In the genomic region with DNA sequence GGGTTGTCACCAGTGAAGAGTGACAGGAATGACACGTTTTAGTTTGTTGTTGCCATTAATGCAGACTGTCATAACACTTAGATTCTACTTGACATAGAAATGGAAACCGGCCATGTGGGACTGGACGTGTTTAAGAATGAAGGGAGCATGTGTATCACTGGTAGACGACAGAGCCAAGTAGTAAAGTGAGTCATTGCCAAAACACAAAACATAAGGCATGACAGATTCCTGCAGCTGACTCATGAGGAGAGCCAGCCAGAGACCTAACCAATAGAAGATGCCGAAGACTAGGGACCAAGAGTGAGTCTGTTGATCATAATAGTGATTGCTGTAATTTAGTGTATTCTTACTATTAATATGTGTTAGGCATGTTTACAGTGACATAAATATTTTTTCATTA, we compare ENCODE assay signal across 15 cellular contexts.
DNase-seq lines count a peak whose midpoint lies in the region; ATAC-seq, FAIRE-seq and TF ChIP-seq lines count a peak whose summit lies in the region.
"Had no signal": no experiment of that assay in that cellular context is flagged by ENCODE, and none has a peak within 500 bp of the region (broad histone marks: within the 10 kb centered on the region; RNA-seq: fewer than 3 reads in every experiment).

No MANE protein-coding gene starts in this region.

- H3K4me3 Mint-ChIP-seq in CD8-positive, alpha-beta T cell, result no peak overlapping the region
- H3K4me3 Mint-ChIP-seq: H9 had no signal

- no peak overlapping the region for H3K27ac ChIP-seq in mammary epithelial cell (ENCODE audit: insufficient read depth, low read depth, low read length)
- no peak overlapping the region for H3K27ac ChIP-seq in mesenchymal stem cell (ENCODE audit: low read length, poor library complexity, severe bottlenecking)
- no peak overlapping the region for H3K27ac ChIP-seq in CD8-positive, alpha-beta T cell (ENCODE audit: low read depth, low read length)
- H3K27ac ChIP-seq: HL-60, sigmoid colon had no signal

- no peaks in the 10 kb centered on the region for H3K4me1 ChIP-seq in mammary epithelial cell (ENCODE audit: insufficient read depth, low read length)
- H3K4me1 ChIP-seq in mesenchymal stem cell (ENCODE audit: control insufficient read depth, insufficient read depth, low read depth, low read length), result no peaks in the 10 kb centered on the region
- H3K4me1 ChIP-seq in CD8-positive, alpha-beta T cell (ENCODE audit: insufficient read depth, low read length), result no peaks in the 10 kb centered on the region

- no peak overlapping the region for H4K8ac ChIP-seq in mesenchymal stem cell (ENCODE audit: low read length)

- H3K4ac ChIP-seq in mesenchymal stem cell (ENCODE audit: low read depth in 1 of 2, low read length in 2 of 2), result no peak overlapping the region

- H3K27me3 Mint-ChIP-seq in CD8-positive, alpha-beta T cell (ENCODE audit: low read depth), result peaks cover 3% of the 10 kb centered on the region

- in situ Hi-C loops in mammary epithelial cell (cut with MboI; ENCODE audit: low sequenced_read_pairs in 2 of 2), result no loop called here

- POLR2A ChIA-PET in CD8-positive, alpha-beta T cell (lab: Charles Lee), result no interaction called here

- H3K79me2 ChIP-seq in mammary epithelial cell (ENCODE audit: insufficient read depth, low read length), result no peaks in the 10 kb centered on the region

- no peak for FAIRE-seq in GM12892 (lab: Jason Lieb, UNC)

- H3K4me3 ChIP-seq in mammary epithelial cell (replicated peaks in 1 of 3; ENCODE audit: insufficient read depth in 1 of 3, low read depth in 2 of 3, low read length in 3 of 3) (no peak overlapping the region), mesenchymal stem cell (ENCODE audit: insufficient read depth in 1 of 2, low read depth in 1 of 2, low read length in 2 of 2) (no peak overlapping the region)
- no peak overlapping the region for H3K4me3 ChIP-seq in CD8-positive, alpha-beta T cell (ENCODE audit: low read depth, low read length)
- H3K4me3 ChIP-seq: sigmoid colon had no signal

- TF ChIP-seq POLR2A in GM12892 (IDR thresholded peaks at IDR 0.05; ENCODE audit: low read depth, low read length), result no peak

- no peak for TF ChIP-seq CTCF in mammary epithelial cell (conservative IDR thresholded peaks at IDR 0.05 in 1 of 2, IDR thresholded peaks at IDR 0.05 in 1 of 2; ENCODE audit: extremely low read depth in 1 of 2, insufficient read depth in 1 of 2, low read depth in 1 of 2, low read length in 2 of 2)
- no peak for TF ChIP-seq CTCF in CD8-positive, alpha-beta T cell (IDR thresholded peaks at IDR 0.05)

- no peak overlapping the region for H2BK12ac ChIP-seq in mesenchymal stem cell (ENCODE audit: low read length in 2 of 2)

- no peak for ATAC-seq in GM21737 (IDR thresholded peaks at IDR 0.05; ENCODE audit: unreplicated experiment)
- ATAC-seq in CD8-positive, alpha-beta T cell, result no peak

- no peaks in the 10 kb centered on the region for H3K9me3 ChIP-seq in mammary epithelial cell (replicated peaks; ENCODE audit: insufficient read depth, low read length)
- H3K9me3 ChIP-seq in mesenchymal stem cell (ENCODE audit: control insufficient read depth, low read length), result no peaks in the 10 kb centered on the region
- H3K9me3 ChIP-seq in CD8-positive, alpha-beta T cell (ENCODE audit: low read length), result no peaks in the 10 kb centered on the region
- H3K9me3 ChIP-seq: sigmoid colon had no signal

- no peak overlapping the region for H3K23ac ChIP-seq in mesenchymal stem cell (ENCODE audit: low read length in 2 of 2)

- no peak overlapping the region for H4K91ac ChIP-seq in mesenchymal stem cell (ENCODE audit: low read length)

- H2AFZ ChIP-seq in mammary epithelial cell (ENCODE audit: low read depth, low read length) (no peak overlapping the region), mesenchymal stem cell (ENCODE audit: low read depth, low read length) (no peak overlapping the region)

- peak; percentile 66 for DNase-seq in Ammon's horn (ENCODE audit: low spot score)
- DNase-seq in LHCN-M2 (ENCODE audit: low read depth), result peak; percentile 81
- peak; percentile 72 for DNase-seq in mammary epithelial cell
- DNase-seq in mesenchymal stem cell, result peak; percentile 31
- DNase-seq in CD8-positive, alpha-beta T cell, result no peak
- DNase-seq in iPS-NIHi7 (ENCODE audit: extremely low spot score), result no peak
- no peak for DNase-seq in GM12892 (ENCODE audit: insufficient read length)
- DNase-seq: activated CD4-positive, CD25-positive, alpha-beta regulatory T cell; activated naive CD4-positive, alpha-beta T cell; DMS79; effector CD8-positive, alpha-beta T cell; H9; sigmoid colon had no signal

- H3K9ac ChIP-seq in mammary epithelial cell (ENCODE audit: insufficient read depth, low read length) (no peak overlapping the region), mesenchymal stem cell (ENCODE audit: low read length) (no peak overlapping the region)

- no peak overlapping the region for H2BK5ac ChIP-seq in mesenchymal stem cell (ENCODE audit: low read depth, low read length, poor library complexity, severe bottlenecking)

- no peak overlapping the region for H3K14ac ChIP-seq in mesenchymal stem cell (ENCODE audit: low read length in 2 of 2)

- H3K18ac ChIP-seq in mesenchymal stem cell (ENCODE audit: low read depth in 1 of 2, low read length in 2 of 2), result no peak overlapping the region

- 16% methylated on average over 5 of the region's 5 CpGs for WGBS in mammary epithelial cell (ENCODE audit: low coverage, missing lambda C conversion rate)
- 9% methylated on average over 5 of the region's 5 CpGs for WGBS in mesenchymal stem cell

- H3K36me3 ChIP-seq in mammary epithelial cell (ENCODE audit: insufficient read depth, low read length), result no peaks in the 10 kb centered on the region
- no peaks in the 10 kb centered on the region for H3K36me3 ChIP-seq in mesenchymal stem cell (ENCODE audit: control insufficient read depth in 1 of 2, insufficient read depth in 2 of 2, low read depth in 1 of 2, low read length in 2 of 2)
- H3K36me3 ChIP-seq in CD8-positive, alpha-beta T cell (ENCODE audit: insufficient read depth, low read length), result no peaks in the 10 kb centered on the region
- H3K36me3 ChIP-seq: sigmoid colon had no signal

- H3K4me1 Mint-ChIP-seq in CD8-positive, alpha-beta T cell (ENCODE audit: low read depth), result no peaks in the 10 kb centered on the region

- no TSS peak for BruUV-seq in mammary epithelial cell (replicated peaks; lab: Mats Ljungman, UMichigan)

- no peaks in the 10 kb centered on the region for H3K36me3 Mint-ChIP-seq in CD8-positive, alpha-beta T cell

- peaks cover 6% of the 10 kb centered on the region for H3K9me3 Mint-ChIP-seq in CD8-positive, alpha-beta T cell
- H3K9me3 Mint-ChIP-seq: H9 had no signal

- H3K79me1 ChIP-seq in mesenchymal stem cell (replicated peaks; ENCODE audit: low read length, poor library complexity, severe bottlenecking), result no peaks in the 10 kb centered on the region

- CTCF ChIA-PET in mammary epithelial cell (lab: Charles Lee; ENCODE audit: low non-redundant PET), result no interaction called here
- CTCF ChIA-PET in CD8-positive, alpha-beta T cell (lab: Charles Lee), result no interaction called here

- no peak overlapping the region for H2AK5ac ChIP-seq in mesenchymal stem cell (ENCODE audit: low read length, severe bottlenecking)

- dilution Hi-C loops in mammary epithelial cell (cut with HindIII; ENCODE audit: low sequenced_read_pairs), result no loop called here

- H4K20me1 ChIP-seq in mammary epithelial cell (ENCODE audit: insufficient read depth, low read length), result no peaks in the 10 kb centered on the region

- H3K27ac Mint-ChIP-seq in CD8-positive, alpha-beta T cell, result no peak overlapping the region
- H3K27ac Mint-ChIP-seq: H9 had no signal

- intact Hi-C loops in mammary epithelial cell (cut with micrococcal nuclease), result no loop called here
- intact Hi-C loops in CD8-positive, alpha-beta T cell (cut with DNase I, micrococcal nuclease), result no loop called here

- H3K4me2 ChIP-seq in mammary epithelial cell (ENCODE audit: insufficient read depth, low read depth, low read length) (no peak overlapping the region), mesenchymal stem cell (ENCODE audit: low read length, poor library complexity, severe bottlenecking) (no peak overlapping the region)

- no peaks in the 10 kb centered on the region for H3K27me3 ChIP-seq in mammary epithelial cell (ENCODE audit: insufficient read depth, low read length)
- peaks cover 0 to 8% of the 10 kb centered on the region in 2 experiments for H3K27me3 ChIP-seq in mesenchymal stem cell (ENCODE audit: control insufficient read depth in 1 of 2, insufficient read depth in 1 of 2, low read length in 2 of 2)
- no peaks in the 10 kb centered on the region for H3K27me3 ChIP-seq in CD8-positive, alpha-beta T cell (ENCODE audit: insufficient read depth, low read length)
- H3K27me3 ChIP-seq: sigmoid colon had no signal

- H2BK120ac ChIP-seq in mesenchymal stem cell (ENCODE audit: low read depth, low read length), result no peak overlapping the region

- no peak overlapping the region for H2BK15ac ChIP-seq in mesenchymal stem cell (ENCODE audit: low read depth, poor library complexity, severe bottlenecking)

Comparison
In these comparisons a context has a peak if more than half of its experiments do, and no peak if none do; other contexts are left out.
1. DNase-seq: peak in Ammon's horn (single experiment), LHCN-M2 (single experiment), mammary epithelial cell (single experiment) and mesenchymal stem cell (single experiment); none in CD8-positive, alpha-beta T cell (0 of 7), iPS-NIHi7 (single experiment) and GM12892 (single experiment).